In the genomic region with DNA sequence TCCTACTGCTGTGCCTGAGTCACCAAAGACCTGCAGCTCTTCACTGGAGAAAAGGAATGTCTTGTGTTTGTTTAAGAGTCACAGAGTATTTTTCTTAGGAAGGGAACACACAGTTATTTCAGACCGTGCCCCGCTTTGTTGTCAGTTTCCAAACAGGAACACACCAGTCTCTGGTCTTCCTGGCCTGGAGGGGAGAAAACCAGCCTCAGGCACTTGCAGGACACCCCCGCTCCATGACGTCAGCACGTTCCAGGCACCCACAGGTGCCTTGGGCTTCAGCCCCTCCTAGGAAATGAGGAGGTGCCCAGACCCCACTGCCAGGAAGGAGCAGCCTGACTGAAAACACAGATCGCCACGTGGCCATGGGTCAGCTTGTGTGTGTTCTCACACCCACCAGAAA, we compare ENCODE assay signal across 1 cellular context.
TF ChIP-seq lines count a peak whose summit lies in the region.

No MANE protein-coding gene starts in this region.

TF ChIP-seq in IMR-90, 13 proteins besides CTCF, POLR2A, EP300 and RAD21:
- no peak for TF ChIP-seq MXI1 (IDR thresholded peaks at IDR 0.05; ENCODE audit: borderline replicate concordance, low read depth, low read length)
- TF ChIP-seq RCOR1 (IDR thresholded peaks at IDR 0.05; ENCODE audit: insufficient replicate concordance, low read length): no peak
- TF ChIP-seq, protein P1, sequence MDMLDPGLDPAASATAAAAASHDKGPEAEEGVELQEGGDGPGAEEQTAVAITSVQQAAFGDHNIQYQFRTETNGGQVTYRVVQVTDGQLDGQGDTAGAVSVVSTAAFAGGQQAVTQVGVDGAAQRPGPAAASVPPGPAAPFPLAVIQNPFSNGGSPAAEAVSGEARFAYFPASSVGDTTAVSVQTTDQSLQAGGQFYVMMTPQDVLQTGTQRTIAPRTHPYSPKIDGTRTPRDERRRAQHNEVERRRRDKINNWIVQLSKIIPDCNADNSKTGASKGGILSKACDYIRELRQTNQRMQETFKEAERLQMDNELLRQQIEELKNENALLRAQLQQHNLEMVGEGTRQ (IDR thresholded peaks at IDR 0.05; ENCODE audit: low read depth, low read length): no peak
- no peak for TF ChIP-seq CEBPB (IDR thresholded peaks at IDR 0.05; ENCODE audit: low read depth, low read length)
